ENCODE assay signal across 8 cellular contexts in the genomic region with DNA sequence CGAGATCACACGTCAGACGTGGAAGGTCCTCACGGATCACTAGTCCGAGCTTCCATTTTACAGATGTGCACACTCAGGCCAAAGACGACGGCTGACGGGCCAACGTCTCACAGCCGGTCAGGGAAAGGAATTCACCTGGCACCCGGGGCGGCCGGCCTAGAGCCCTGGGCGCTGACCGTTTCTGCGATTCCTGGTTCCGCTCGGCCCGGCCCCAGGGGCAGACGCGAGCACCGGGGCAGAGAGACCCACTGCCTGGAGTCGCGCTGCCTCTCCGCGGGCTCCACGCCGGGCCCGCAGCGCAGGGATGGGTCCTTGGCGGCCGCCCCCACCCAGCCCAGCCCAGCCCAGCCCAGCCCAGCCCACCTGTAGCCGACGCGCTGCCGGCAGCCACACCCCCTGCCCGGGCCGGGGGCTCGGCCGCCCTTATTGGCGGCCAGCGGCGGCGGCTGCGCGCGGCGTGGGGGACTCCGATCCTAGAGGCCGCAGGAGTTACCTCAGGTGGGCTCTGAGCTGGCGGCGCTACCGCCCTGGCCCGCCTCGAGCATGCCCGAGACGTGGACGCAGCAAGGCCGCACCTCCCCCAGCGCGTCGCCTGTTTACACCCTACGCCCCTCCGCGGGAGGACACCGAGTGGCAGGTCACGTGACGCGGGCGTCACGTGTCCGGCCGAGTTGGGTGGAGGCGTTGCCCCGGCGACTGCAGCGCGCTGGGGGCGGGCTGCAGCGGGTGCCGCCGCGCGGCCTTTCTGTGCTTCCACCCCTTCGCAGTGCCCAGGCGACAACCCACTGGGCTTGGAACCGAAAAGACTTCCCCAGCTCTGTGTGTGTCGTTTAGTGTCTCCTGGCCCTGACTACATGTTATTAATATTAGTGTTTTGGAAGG.
DNase-seq lines count a peak whose midpoint lies in the region; ATAC-seq and TF ChIP-seq lines count a peak whose summit lies in the region.

No MANE protein-coding gene starts in this region.

- peaks cover 2% of the 10 kb centered on the region for H3K9me3 Mint-ChIP-seq in activated CD4-positive, alpha-beta T cell treated with anti-CD3 and anti-CD28 coated beads for 36 hours (ENCODE audit: low read depth)

- H3K9me3 ChIP-seq in colonic mucosa = no peaks in the 10 kb centered on the region

- peak overlapping the region; percentile 77 for H3K4me3 ChIP-seq in colonic mucosa

- H3K9ac ChIP-seq in colonic mucosa (ENCODE audit: low read depth in 2 of 2, low read length in 2 of 2) = peak overlapping the region; percentile 78 to 88

- DNase-seq in AML-193 (lab: John Stamatoyannopoulos, UW) = peak; percentile 75 to 78
- peak; percentile 90 for DNase-seq in NCI-H345 (lab: John Stamatoyannopoulos, UW)
- DNase-seq in activated CD4-positive, alpha-beta T cell treated with anti-CD3 and anti-CD28 coated beads for 36 hours = peak; percentile 94
- DNase-seq in colonic mucosa = peak; percentile 93
- DNase-seq in left kidney (ENCODE audit: low read depth, low spot score) = peak; percentile 98
- peak; percentile 88 for DNase-seq in stimulated activated CD4-positive, alpha-beta T cell treated with anti-CD3 and anti-CD28 coated beads, Interleukin-1b, Interleukin-23, amount 100 ng/mL, for 48 hours

- no peaks in the 10 kb centered on the region for H3K27me3 ChIP-seq in colonic mucosa

- H3K27ac Mint-ChIP-seq in activated CD4-positive, alpha-beta T cell treated with anti-CD3 and anti-CD28 coated beads for 36 hours = peak overlapping the region; percentile 67

- CTCF ChIA-PET in activated CD4-positive, alpha-beta T cell treated with anti-CD3 and anti-CD28 coated beads for 36 hours (lab: Charles Lee) = interaction anchor here (0.9 to 2.4 kb wide), 2 partner anchors 13 to 49 kb away, joined by 5 to 6 read pairs; no protein-coding TSS in a partner anchor

- POLR2A ChIA-PET in activated CD4-positive, alpha-beta T cell treated with anti-CD3 and anti-CD28 coated beads for 36 hours (lab: Charles Lee) = interaction anchor here (1.5 kb wide), 1 partner anchor 14 kb away, joined by 5 read pairs; no protein-coding TSS in a partner anchor

- H3K4me1 Mint-ChIP-seq in activated CD4-positive, alpha-beta T cell treated with anti-CD3 and anti-CD28 coated beads for 36 hours = peaks cover 30% of the 10 kb centered on the region

- ATAC-seq in GM19035 (IDR thresholded peaks at IDR 0.05; ENCODE audit: unreplicated experiment) = peak; percentile 96
- peak; percentile 94 for ATAC-seq in HG03342 (IDR thresholded peaks at IDR 0.05; ENCODE audit: unreplicated experiment)
- peak; percentile 93 for ATAC-seq in activated CD4-positive, alpha-beta T cell treated with anti-CD3 and anti-CD28 coated beads for 36 hours

- H3K36me3 Mint-ChIP-seq in activated CD4-positive, alpha-beta T cell treated with anti-CD3 and anti-CD28 coated beads for 36 hours (ENCODE audit: low read depth) = peaks cover 3% of the 10 kb centered on the region

- no peaks in the 10 kb centered on the region for H3K36me3 ChIP-seq in colonic mucosa

- peak overlapping the region; percentile 77 for H3K4me3 Mint-ChIP-seq in activated CD4-positive, alpha-beta T cell treated with anti-CD3 and anti-CD28 coated beads for 36 hours

- TF ChIP-seq CTCF in colonic mucosa (IDR thresholded peaks at IDR 0.05) = no peak

- H3K4me1 ChIP-seq in colonic mucosa = peaks cover 6% of the 10 kb centered on the region

- H3K27ac ChIP-seq in colonic mucosa = peak overlapping the region; percentile 54

- intact Hi-C loops in activated CD4-positive, alpha-beta T cell treated with anti-CD3 and anti-CD28 coated beads for 36 hours (cut with DNase I, micrococcal nuclease) = loop anchor here (1.0 to 2.0 kb wide), 4 partner anchors 13 to 434 kb away; partner anchors contain the start of gene ZFAND4 (in 1 of the 2)
- intact Hi-C loops in colonic mucosa (cut with DNase I) = loop anchor here (10.0 kb wide), 2 partner anchors 80 to 130 kb away; partner anchors contain the start of gene ZFAND4

- peaks cover 5% of the 10 kb centered on the region for H3K27me3 Mint-ChIP-seq in activated CD4-positive, alpha-beta T cell treated with anti-CD3 and anti-CD28 coated beads for 36 hours

Comparison
In these comparisons a context has a peak if more than half of its experiments do, and no peak if none do; other contexts are left out.
1. Peak in every context shown above with its lines: DNase-seq, ATAC-seq, H3K4me3 ChIP-seq and H3K27ac ChIP-seq.